Comparison of ENCODE assay signal across 1 cellular context in the genomic region with DNA sequence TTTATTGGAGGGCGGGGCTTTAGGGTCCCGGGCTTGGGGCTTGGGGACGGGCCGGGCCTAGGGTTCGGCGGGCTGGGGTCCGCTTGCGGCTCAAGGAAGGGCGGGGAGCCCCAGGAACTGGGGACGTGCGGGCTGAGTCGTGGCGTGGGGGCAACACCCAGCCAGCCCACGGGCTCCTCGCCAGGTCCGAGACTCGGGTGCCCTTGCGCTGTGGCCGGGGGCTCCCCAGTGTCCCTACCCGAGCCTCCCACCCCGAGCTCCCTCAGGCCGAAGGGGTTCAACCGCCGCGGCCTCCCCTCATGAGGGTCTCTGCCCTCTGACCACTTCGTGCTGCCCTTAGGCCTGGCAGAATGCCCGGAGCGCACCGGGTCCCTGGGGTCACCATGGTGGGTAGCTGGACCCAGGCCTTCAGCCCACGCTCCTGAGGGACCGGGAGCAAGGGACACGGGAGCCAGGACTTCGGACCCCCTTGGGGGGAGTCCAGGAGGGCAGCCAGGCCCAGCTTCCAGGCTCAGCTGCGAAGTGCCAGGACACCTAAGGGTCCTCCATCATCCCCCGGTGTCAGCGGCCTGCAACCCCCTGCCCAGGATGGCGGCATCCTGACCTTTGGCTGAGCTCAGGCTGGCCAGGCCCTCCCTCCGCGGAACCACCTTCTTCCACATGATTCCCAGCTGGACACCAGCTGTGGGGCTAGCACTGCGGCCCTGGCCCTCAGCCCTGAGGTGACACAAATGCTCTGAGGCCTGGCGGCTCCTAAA.
TF ChIP-seq lines count a peak whose summit lies in the region.

No MANE protein-coding gene starts in this region.

TF ChIP-seq in HepG2, 621 proteins besides CTCF, POLR2A, EP300 and RAD21 (continued from another document and continues in another):
- TF ChIP-seq, protein P1, sequence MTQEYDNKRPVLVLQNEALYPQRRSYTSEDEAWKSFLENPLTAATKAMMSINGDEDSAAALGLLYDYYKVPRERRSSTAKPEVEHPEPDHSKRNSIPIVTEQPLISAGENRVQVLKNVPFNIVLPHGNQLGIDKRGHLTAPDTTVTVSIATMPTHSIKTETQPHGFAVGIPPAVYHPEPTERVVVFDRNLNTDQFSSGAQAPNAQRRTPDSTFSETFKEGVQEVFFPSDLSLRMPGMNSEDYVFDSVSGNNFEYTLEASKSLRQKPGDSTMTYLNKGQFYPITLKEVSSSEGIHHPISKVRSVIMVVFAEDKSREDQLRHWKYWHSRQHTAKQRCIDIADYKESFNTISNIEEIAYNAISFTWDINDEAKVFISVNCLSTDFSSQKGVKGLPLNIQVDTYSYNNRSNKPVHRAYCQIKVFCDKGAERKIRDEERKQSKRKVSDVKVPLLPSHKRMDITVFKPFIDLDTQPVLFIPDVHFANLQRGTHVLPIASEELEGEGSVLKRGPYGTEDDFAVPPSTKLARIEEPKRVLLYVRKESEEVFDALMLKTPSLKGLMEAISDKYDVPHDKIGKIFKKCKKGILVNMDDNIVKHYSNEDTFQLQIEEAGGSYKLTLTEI (CRISPR knock-in tag; conservative IDR thresholded peaks at IDR 0.05), result no peak
- TF ChIP-seq ZZZ3 (CRISPR knock-in tag; IDR thresholded peaks at IDR 0.05; ENCODE audit: borderline replicate concordance) (no peak), KDM1A (CRISPR knock-in tag; IDR thresholded peaks at IDR 0.05) (no peak), SP5 (CRISPR knock-in tag; IDR thresholded peaks at IDR 0.05; ENCODE audit: borderline replicate concordance, low read depth) (0 out of 2 replicates have a peak, but pooled peaks have one; percentile 3), MAFK (conservative IDR thresholded peaks at IDR 0.05 in 1 of 2, IDR thresholded peaks at IDR 0.05 in 1 of 2; ENCODE audit: low read length in 2 of 2) (no peak), CENPX (CRISPR knock-in tag; IDR thresholded peaks at IDR 0.05) (no peak), IRX3 (CRISPR knock-in tag; IDR thresholded peaks at IDR 0.05; ENCODE audit: borderline replicate concordance, low read depth) (no peak), NFE2 (CRISPR knock-in tag; IDR thresholded peaks at IDR 0.05) (no peak), HNRNPL (IDR thresholded peaks at IDR 0.05; ENCODE audit: low read depth, low read length) (no peak; the same call in 1 of the 2 replicates), TAF1 (CRISPR knock-in tag; IDR thresholded peaks at IDR 0.05) (peak; percentile 38; the same call in 1 of the 2 replicates), RCOR2 (CRISPR knock-in tag; IDR thresholded peaks at IDR 0.05) (no peak), JUND (CRISPR knock-in tag; IDR thresholded peaks at IDR 0.05) (no peak), ZNF33B (CRISPR knock-in tag; IDR thresholded peaks at IDR 0.05) (no peak), MBNL3 (CRISPR knock-in tag; conservative IDR thresholded peaks at IDR 0.05) (no peak), HNF4A (CRISPR knock-in tag; IDR thresholded peaks at IDR 0.05) (peak; percentile 69), ZNF17 (CRISPR knock-in tag; IDR thresholded peaks at IDR 0.05) (no peak), ZNF83 (CRISPR knock-in tag; IDR thresholded peaks at IDR 0.05; ENCODE audit: borderline replicate concordance) (peak; percentile 74; the same call in 1 of the 2 replicates), ELF3 (CRISPR knock-in tag; IDR thresholded peaks at IDR 0.05) (no peak), FOXK1 (CRISPR knock-in tag; IDR thresholded peaks at IDR 0.05; ENCODE audit: borderline replicate concordance, low read depth) (no peak), BCL6 (CRISPR knock-in tag; IDR thresholded peaks at IDR 0.05) (no peak; the same call in 1 of the 2 replicates), KDM5A (IDR thresholded peaks at IDR 0.05; ENCODE audit: borderline replicate concordance, low read length) (no peak), MTF2 (CRISPR knock-in tag; IDR thresholded peaks at IDR 0.05; ENCODE audit: borderline replicate concordance) (peak; percentile 50; the same call in 1 of the 2 replicates), SALL2 (CRISPR knock-in tag; IDR thresholded peaks at IDR 0.05) (no peak), HMGA1 (CRISPR knock-in tag; conservative IDR thresholded peaks at IDR 0.05) (no peak), ZNF678 (CRISPR knock-in tag; IDR thresholded peaks at IDR 0.05) (0 out of 2 replicates have a peak, but pooled peaks have one; percentile 30), ZKSCAN5 (CRISPR knock-in tag; IDR thresholded peaks at IDR 0.05) (no peak)
- TF ChIP-seq, protein P2, sequence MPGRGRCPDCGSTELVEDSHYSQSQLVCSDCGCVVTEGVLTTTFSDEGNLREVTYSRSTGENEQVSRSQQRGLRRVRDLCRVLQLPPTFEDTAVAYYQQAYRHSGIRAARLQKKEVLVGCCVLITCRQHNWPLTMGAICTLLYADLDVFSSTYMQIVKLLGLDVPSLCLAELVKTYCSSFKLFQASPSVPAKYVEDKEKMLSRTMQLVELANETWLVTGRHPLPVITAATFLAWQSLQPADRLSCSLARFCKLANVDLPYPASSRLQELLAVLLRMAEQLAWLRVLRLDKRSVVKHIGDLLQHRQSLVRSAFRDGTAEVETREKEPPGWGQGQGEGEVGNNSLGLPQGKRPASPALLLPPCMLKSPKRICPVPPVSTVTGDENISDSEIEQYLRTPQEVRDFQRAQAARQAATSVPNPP (CRISPR knock-in tag; IDR thresholded peaks at IDR 0.05), result no peak
- TF ChIP-seq, protein P3, sequence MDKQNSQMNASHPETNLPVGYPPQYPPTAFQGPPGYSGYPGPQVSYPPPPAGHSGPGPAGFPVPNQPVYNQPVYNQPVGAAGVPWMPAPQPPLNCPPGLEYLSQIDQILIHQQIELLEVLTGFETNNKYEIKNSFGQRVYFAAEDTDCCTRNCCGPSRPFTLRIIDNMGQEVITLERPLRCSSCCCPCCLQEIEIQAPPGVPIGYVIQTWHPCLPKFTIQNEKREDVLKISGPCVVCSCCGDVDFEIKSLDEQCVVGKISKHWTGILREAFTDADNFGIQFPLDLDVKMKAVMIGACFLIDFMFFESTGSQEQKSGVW (CRISPR knock-in tag; IDR thresholded peaks at IDR 0.05; ENCODE audit: borderline replicate concordance), result no peak
- TF ChIP-seq, protein P4, sequence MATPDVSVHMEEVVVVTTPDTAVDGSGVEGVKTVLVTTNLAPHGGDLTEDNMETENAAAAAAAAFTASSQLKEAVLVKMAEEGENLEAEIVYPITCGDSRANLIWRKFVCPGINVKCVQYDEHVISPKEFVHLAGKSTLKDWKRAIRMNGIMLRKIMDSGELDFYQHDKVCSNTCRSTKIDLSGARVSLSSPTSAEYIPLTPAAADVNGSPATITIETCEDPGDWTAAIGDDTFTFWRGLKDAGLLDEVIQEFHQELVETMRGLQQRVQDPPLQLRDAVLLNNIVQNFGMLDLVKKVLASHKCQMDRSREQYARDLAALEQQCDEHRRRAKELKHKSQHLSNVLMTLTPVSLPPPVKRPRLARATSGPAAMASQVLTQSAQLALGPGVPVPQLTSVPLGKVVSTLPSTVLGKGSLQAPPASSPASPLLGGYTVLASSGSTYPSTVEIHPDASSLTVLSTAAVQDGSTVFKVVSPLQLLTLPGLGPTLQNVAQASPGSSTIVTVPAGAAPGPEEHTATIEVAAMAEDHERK (CRISPR knock-in tag; IDR thresholded peaks at IDR 0.05; ENCODE audit: low read depth), result no peak
- TF ChIP-seq, protein P5, sequence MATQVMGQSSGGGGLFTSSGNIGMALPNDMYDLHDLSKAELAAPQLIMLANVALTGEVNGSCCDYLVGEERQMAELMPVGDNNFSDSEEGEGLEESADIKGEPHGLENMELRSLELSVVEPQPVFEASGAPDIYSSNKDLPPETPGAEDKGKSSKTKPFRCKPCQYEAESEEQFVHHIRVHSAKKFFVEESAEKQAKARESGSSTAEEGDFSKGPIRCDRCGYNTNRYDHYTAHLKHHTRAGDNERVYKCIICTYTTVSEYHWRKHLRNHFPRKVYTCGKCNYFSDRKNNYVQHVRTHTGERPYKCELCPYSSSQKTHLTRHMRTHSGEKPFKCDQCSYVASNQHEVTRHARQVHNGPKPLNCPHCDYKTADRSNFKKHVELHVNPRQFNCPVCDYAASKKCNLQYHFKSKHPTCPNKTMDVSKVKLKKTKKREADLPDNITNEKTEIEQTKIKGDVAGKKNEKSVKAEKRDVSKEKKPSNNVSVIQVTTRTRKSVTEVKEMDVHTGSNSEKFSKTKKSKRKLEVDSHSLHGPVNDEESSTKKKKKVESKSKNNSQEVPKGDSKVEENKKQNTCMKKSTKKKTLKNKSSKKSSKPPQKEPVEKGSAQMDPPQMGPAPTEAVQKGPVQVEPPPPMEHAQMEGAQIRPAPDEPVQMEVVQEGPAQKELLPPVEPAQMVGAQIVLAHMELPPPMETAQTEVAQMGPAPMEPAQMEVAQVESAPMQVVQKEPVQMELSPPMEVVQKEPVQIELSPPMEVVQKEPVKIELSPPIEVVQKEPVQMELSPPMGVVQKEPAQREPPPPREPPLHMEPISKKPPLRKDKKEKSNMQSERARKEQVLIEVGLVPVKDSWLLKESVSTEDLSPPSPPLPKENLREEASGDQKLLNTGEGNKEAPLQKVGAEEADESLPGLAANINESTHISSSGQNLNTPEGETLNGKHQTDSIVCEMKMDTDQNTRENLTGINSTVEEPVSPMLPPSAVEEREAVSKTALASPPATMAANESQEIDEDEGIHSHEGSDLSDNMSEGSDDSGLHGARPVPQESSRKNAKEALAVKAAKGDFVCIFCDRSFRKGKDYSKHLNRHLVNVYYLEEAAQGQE (IDR thresholded peaks at IDR 0.05; ENCODE audit: borderline replicate concordance in 1 of 2, low read depth in 1 of 2, low read length in 2 of 2), result no peak
- TF ChIP-seq, protein P6, sequence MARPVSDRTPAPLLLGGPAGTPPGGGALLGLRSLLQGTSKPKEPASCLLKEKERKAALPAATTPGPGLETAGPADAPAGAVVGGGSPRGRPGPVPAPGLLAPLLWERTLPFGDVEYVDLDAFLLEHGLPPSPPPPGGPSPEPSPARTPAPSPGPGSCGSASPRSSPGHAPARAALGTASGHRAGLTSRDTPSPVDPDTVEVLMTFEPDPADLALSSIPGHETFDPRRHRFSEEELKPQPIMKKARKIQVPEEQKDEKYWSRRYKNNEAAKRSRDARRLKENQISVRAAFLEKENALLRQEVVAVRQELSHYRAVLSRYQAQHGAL (CRISPR knock-in tag; IDR thresholded peaks at IDR 0.05; ENCODE audit: not compliant biosample characterization), result no peak
- TF ChIP-seq, protein P7, sequence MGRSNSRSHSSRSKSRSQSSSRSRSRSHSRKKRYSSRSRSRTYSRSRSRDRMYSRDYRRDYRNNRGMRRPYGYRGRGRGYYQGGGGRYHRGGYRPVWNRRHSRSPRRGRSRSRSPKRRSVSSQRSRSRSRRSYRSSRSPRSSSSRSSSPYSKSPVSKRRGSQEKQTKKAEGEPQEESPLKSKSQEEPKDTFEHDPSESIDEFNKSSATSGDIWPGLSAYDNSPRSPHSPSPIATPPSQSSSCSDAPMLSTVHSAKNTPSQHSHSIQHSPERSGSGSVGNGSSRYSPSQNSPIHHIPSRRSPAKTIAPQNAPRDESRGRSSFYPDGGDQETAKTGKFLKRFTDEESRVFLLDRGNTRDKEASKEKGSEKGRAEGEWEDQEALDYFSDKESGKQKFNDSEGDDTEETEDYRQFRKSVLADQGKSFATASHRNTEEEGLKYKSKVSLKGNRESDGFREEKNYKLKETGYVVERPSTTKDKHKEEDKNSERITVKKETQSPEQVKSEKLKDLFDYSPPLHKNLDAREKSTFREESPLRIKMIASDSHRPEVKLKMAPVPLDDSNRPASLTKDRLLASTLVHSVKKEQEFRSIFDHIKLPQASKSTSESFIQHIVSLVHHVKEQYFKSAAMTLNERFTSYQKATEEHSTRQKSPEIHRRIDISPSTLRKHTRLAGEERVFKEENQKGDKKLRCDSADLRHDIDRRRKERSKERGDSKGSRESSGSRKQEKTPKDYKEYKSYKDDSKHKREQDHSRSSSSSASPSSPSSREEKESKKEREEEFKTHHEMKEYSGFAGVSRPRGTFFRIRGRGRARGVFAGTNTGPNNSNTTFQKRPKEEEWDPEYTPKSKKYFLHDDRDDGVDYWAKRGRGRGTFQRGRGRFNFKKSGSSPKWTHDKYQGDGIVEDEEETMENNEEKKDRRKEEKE (IDR thresholded peaks at IDR 0.05), result no peak
- TF ChIP-seq, protein P8, sequence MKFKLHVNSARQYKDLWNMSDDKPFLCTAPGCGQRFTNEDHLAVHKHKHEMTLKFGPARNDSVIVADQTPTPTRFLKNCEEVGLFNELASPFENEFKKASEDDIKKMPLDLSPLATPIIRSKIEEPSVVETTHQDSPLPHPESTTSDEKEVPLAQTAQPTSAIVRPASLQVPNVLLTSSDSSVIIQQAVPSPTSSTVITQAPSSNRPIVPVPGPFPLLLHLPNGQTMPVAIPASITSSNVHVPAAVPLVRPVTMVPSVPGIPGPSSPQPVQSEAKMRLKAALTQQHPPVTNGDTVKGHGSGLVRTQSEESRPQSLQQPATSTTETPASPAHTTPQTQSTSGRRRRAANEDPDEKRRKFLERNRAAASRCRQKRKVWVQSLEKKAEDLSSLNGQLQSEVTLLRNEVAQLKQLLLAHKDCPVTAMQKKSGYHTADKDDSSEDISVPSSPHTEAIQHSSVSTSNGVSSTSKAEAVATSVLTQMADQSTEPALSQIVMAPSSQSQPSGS (CRISPR knock-in tag; IDR thresholded peaks at IDR 0.05), result no peak
- TF ChIP-seq, protein P9, sequence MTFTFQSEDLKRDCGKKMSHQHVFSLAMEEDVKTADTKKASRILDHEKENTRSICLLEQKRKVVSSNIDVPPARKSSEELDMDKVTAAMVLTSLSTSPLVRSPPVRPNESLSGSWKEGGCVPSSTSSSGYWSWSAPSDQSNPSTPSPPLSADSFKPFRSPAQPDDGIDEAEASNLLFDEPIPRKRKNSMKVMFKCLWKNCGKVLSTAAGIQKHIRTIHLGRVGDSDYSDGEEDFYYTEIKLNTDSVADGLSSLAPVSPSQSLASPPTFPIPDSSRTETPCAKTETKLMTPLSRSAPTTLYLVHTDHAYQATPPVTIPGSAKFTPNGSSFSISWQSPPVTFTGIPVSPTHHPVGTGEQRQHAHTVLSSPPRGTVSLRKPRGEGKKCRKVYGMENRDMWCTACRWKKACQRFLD (CRISPR knock-in tag; IDR thresholded peaks at IDR 0.05; ENCODE audit: borderline replicate concordance), result no peak
- TF ChIP-seq, protein P10, sequence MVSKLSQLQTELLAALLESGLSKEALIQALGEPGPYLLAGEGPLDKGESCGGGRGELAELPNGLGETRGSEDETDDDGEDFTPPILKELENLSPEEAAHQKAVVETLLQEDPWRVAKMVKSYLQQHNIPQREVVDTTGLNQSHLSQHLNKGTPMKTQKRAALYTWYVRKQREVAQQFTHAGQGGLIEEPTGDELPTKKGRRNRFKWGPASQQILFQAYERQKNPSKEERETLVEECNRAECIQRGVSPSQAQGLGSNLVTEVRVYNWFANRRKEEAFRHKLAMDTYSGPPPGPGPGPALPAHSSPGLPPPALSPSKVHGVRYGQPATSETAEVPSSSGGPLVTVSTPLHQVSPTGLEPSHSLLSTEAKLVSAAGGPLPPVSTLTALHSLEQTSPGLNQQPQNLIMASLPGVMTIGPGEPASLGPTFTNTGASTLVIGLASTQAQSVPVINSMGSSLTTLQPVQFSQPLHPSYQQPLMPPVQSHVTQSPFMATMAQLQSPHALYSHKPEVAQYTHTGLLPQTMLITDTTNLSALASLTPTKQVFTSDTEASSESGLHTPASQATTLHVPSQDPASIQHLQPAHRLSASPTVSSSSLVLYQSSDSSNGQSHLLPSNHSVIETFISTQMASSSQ (IDR thresholded peaks at IDR 0.05; ENCODE audit: low read depth), result no peak
- TF ChIP-seq, protein P10 (CRISPR knock-in tag; IDR thresholded peaks at IDR 0.05; ENCODE audit: borderline replicate concordance), result no peak
